In genomic region chr3:185084883-185085282, GRCh38 we compare ENCODE assay signal across 14 cellular contexts.
DNase-seq lines count a peak whose midpoint lies in the region; TF ChIP-seq lines count a peak whose summit lies in the region.
"Had no signal": no experiment of that assay in that cellular context is flagged by ENCODE, and none has a peak within 500 bp of the region (broad histone marks: within the 10 kb centered on the region; RNA-seq: fewer than 3 reads in every experiment).

No MANE protein-coding gene starts in this region.

- peak; percentile 72 for DNase-seq in GM04504 (ENCODE audit: low read depth)
- DNase-seq in SK-N-DZ (ENCODE audit: low spot score): peak; percentile 66
- DNase-seq in esophagus muscularis mucosa (ENCODE audit: extremely low spot score): no peak
- DNase-seq in pons (ENCODE audit: low spot score): peak; percentile 59
- DNase-seq in GDM1 (lab: John Stamatoyannopoulos, UW): no peak
- DNase-seq in dermis blood vessel endothelial cell: no peak
- no peak for DNase-seq in middle frontal gyrus (ENCODE audit: extremely low spot score, low spot score)
- DNase-seq in stimulated activated CD4-positive, alpha-beta T cell treated with anti-CD3 and anti-CD28 coated beads, Interleukin-12 subunit alpha, Interleukin-12 subunit beta, amount 100 ng/mL, for 4 hours: no peak
- DNase-seq: activated CD8-positive, alpha-beta T cell treated with anti-CD3 and anti-CD28 coated beads for 36 hours; activated effector memory CD4-positive, alpha-beta T cell treated with Interleukin-2 at 50 U/mL for 16 hours; KG1; NCI-H146; NCI-H526 treated with DMSO at 0.1 percent for 48 hours; T1000 had no signal

- TF ChIP-seq EP300 in esophagus muscularis mucosa (IDR thresholded peaks at IDR 0.05): no peak

- TF ChIP-seq CTCF in esophagus muscularis mucosa (IDR thresholded peaks at IDR 0.05): peak; percentile 40 to 52 (median 43)

- no peak overlapping the region for H3K4me3 ChIP-seq in esophagus muscularis mucosa

- no peaks in the 10 kb centered on the region for H3K9me3 ChIP-seq in esophagus muscularis mucosa

- peak overlapping the region in 1 of 4 donors; percentile 2 for H3K27ac ChIP-seq in esophagus muscularis mucosa (replicated peaks in 1 of 4)

- no peaks in the 10 kb centered on the region for H3K27me3 ChIP-seq in esophagus muscularis mucosa

- H3K36me3 ChIP-seq in esophagus muscularis mucosa: peaks cover 0 to 34% (median 16%) of the 10 kb centered on the region in 4 donors

- intact Hi-C loops in esophagus muscularis mucosa (cut with DNase I): loop anchor here (2.0 to 5.0 kb wide), 2 partner anchors 67 to 92 kb away; partner anchors contain the start of gene C3orf70

- no peak for TF ChIP-seq POLR2A in esophagus muscularis mucosa (IDR thresholded peaks at IDR 0.05; ENCODE audit: low read depth)

- H3K4me1 ChIP-seq in esophagus muscularis mucosa: peaks cover 0 to 39% (median 32%) of the 10 kb centered on the region in 4 donors

- 54% methylated on average over 5 of the region's 5 CpGs for WGBS in esophagus muscularis mucosa

Comparison
In these comparisons a context has a peak if more than half of its experiments do, and no peak if none do; other contexts are left out.
1. DNase-seq: peak in GM04504 (single experiment), SK-N-DZ (single experiment) and pons (single experiment); none in esophagus muscularis mucosa (single experiment), GDM1 (single experiment), dermis blood vessel endothelial cell (single experiment), middle frontal gyrus (single experiment) and stimulated activated CD4-positive, alpha-beta T cell treated with anti-CD3 and anti-CD28 coated beads, Interleukin-12 subunit alpha, Interleukin-12 subunit beta, amount 100 ng/mL, for 4 hours (single experiment).